8 cellular contexts compared by ENCODE assay signal in the genomic region with DNA sequence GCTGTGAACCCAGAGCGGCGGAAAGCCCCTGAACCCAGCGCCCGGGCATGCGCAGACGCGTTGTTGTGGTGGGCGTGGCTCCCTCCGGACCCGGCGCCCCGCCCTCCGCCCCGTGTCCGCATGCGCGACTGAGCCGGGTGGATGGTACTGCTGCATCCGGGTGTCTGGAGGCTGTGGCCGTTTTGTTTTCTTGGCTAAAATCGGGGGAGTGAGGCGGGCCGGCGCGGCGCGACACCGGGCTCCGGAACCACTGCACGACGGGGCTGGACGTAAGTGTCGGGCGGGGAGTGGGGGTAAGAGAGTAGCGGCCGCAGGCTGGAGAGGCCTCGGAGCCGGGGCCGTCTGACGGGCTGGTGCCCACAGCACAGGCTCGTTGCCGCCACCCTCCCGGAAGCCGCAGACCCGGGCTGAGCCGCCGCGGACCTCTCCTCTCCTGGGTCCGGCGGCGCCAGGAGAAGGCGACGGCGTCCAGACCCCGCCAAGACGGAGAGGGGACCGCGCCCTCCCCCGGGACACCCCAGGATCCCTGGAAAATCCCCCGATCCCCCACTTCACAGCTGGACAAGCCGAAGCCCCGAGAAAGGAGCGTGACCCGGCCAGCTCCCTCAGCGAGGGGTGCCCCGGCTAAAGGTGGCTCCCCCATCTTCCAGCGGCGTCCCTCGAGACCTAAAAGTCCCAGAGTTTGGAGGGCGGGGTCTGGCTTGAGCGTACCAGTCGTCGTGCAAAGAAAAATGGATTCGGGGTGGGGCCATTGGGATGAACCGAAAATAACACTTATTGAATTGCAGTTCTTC. TPM values are rescaled to one million over a fixed set of nuclear protein-coding genes. Genes with fewer than 3 reads are reported as not detected.
DNase-seq lines count a peak whose midpoint lies in the region; ATAC-seq and TF ChIP-seq lines count a peak whose summit lies in the region.

A gene (plus strand): TSS at position 147 of the 794 bp plus-strand sequence. CDS start 2,153 bp downstream, outside the sequence.

- CTCF ChIA-PET in A673 (lab: Charles Lee): no interaction called here

- H3K9ac ChIP-seq in iPS-18a (ENCODE audit: low read length) (peak within 1 kb of the TSS; percentile 90), skeletal muscle tissue (ENCODE audit: low read depth in 1 of 3, low read length in 3 of 3) (peak within 1 kb of the TSS; percentile 89 to 91 (median 90))

- intact Hi-C loops in A673 (cut with micrococcal nuclease; ENCODE audit: unreplicated experiment): no loop called here

- peak within 1 kb of the TSS; percentile 89 for H3K27ac ChIP-seq in A673 (ENCODE audit: low read depth, low read length, poor library complexity, severe bottlenecking)
- H3K27ac ChIP-seq in VCaP: peak within 1 kb of the TSS; percentile 93
- H3K27ac ChIP-seq in iPS-18a (ENCODE audit: low read length): peak within 1 kb of the TSS; percentile 47
- H3K27ac ChIP-seq in skeletal muscle tissue (ENCODE audit: low read depth, low read length): peak within 1 kb of the TSS; percentile 90

- H3K27me3 ChIP-seq in A673 (replicated peaks; ENCODE audit: insufficient read depth, low read depth, low read length, poor library complexity) (no peaks in the 10 kb centered on the region), iPS-18a (ENCODE audit: control insufficient read depth, insufficient read depth, low read length) (no peaks in the 10 kb centered on the region), skeletal muscle tissue (ENCODE audit: control insufficient read depth in 3 of 3, insufficient read depth in 3 of 3, low read length in 3 of 3) (no peaks in the 10 kb centered on the region)

- in situ Hi-C loops in T47D (cut with HindIII; ENCODE audit: low pct_unique_long_range_greater_than_20kb, low sequenced_read_pairs): no loop called here

- H3K9me3 ChIP-seq in A673 (ENCODE audit: low read depth, low read length, poor library complexity, severe bottlenecking) (no peaks in the 10 kb centered on the region), iPS-18a (ENCODE audit: control insufficient read depth, low read depth, low read length) (no peaks in the 10 kb centered on the region), skeletal muscle tissue (ENCODE audit: control insufficient read depth in 3 of 3, low read length in 3 of 3) (no peaks in the 10 kb centered on the region)

- no TSS peak for BruUV-seq in A673 (replicated peaks; lab: Mats Ljungman, UMichigan)

- no peak for TF ChIP-seq CTCF in A673 (conservative IDR thresholded peaks at IDR 0.05; ENCODE audit: low read depth, low read length)
- TF ChIP-seq CTCF in VCaP (conservative IDR thresholded peaks at IDR 0.05): no peak

- H3K4me1 ChIP-seq in A673 (ENCODE audit: insufficient read depth, low read length, poor library complexity, severe bottlenecking) (peaks cover 8% of the 10 kb centered on the region), iPS-18a (ENCODE audit: control insufficient read depth, low read depth, low read length) (peaks cover 6% of the 10 kb centered on the region), skeletal muscle tissue (ENCODE audit: control insufficient read depth in 3 of 3, insufficient read depth in 3 of 3, low read length in 3 of 3) (peaks cover 5 to 11% (median 5%) of the 10 kb centered on the region in 3 donors)

- H3K36me3 ChIP-seq in A673 (ENCODE audit: insufficient read depth, low read length, poor library complexity, severe bottlenecking) (peaks cover 8% of the 10 kb centered on the region), iPS-18a (ENCODE audit: control insufficient read depth, low read depth, low read length) (peaks cover 10% of the 10 kb centered on the region), skeletal muscle tissue (ENCODE audit: control insufficient read depth in 3 of 3, insufficient read depth in 3 of 3, low read length in 3 of 3) (peaks cover 0 to 2% (median 0%) of the 10 kb centered on the region in 3 donors)

- H3K4me3 ChIP-seq in A673 (ENCODE audit: low read depth, low read length, poor library complexity, severe bottlenecking) (peak within 1 kb of the TSS; percentile 95), iPS-18a (ENCODE audit: low read length) (peak within 1 kb of the TSS; percentile 93), skeletal muscle tissue (ENCODE audit: low read length in 3 of 3) (peak within 1 kb of the TSS; percentile 86 to 87 (median 86))

- POLR2A ChIA-PET in A673 (lab: Charles Lee; ENCODE audit: low non-redundant PET): no interaction called here

- DNase-seq in A673 (ENCODE audit: low spot score): peak; percentile 89
- peak; percentile 79 for DNase-seq in NCI-H2196 (lab: John Stamatoyannopoulos, UW; ENCODE audit: unreplicated experiment)
- DNase-seq in T47D (ENCODE audit: low read depth in 1 of 2, low spot score in 1 of 2): peak; percentile 74 to 84

- peak; percentile 62 for ATAC-seq in GM18858 (IDR thresholded peaks at IDR 0.05; ENCODE audit: unreplicated experiment)
- ATAC-seq in HG03066 (IDR thresholded peaks at IDR 0.05; ENCODE audit: low read depth, unreplicated experiment): peak; percentile 49

RNA-seq across cellular contexts. Expression of the gene that starts here (rescaled TPM):
- 99.4 and 101 TPM in 2 replicates for total RNA-seq in A673 (2021)
- total RNA-seq in skeletal muscle tissue: 72.0 TPM

Comparison
In these comparisons a context has a peak if more than half of its experiments do, and no peak if none do; other contexts are left out.
1. Peak in every context shown above with its lines: DNase-seq, ATAC-seq, H3K4me3 ChIP-seq and H3K27ac ChIP-seq.